In the genomic region with DNA sequence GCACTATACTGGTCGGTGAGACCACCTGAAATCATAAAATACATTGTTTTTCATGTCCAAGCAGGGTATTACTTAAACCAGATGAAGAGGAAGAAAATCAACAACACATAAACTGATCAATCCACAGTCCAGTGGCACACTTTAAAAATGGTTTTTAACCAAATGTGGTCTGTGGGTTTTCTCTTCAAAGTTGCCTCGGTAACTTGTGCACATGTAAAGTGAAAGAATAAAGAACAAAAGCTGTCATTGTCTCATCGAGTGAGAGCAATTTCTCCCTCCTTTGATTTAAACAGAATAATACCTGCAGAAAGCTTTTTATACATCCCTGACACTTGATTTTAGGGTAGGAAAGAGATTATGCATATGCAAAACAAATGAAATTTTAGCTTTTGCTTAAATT, we compare ENCODE assay signal across 14 cellular contexts. TPM values are rescaled to one million over a fixed set of nuclear protein-coding genes. Genes with fewer than 3 reads are reported as not detected.
DNase-seq lines count a peak whose midpoint lies in the region; ATAC-seq, FAIRE-seq and TF ChIP-seq lines count a peak whose summit lies in the region.
"Had no signal": no experiment of that assay in that cellular context is flagged by ENCODE, and none has a peak within 500 bp of the region (broad histone marks: within the 10 kb centered on the region; RNA-seq: fewer than 3 reads in every experiment).

No MANE protein-coding gene starts in this region.

- DNase-seq in BE2C (no peak), SK-N-MC (ENCODE audit: low read depth, low spot score) (no peak), trophoblast cell (no peak), omental fat pad (ENCODE audit: low spot score) (no peak), urothelium cell line (ENCODE audit: low spot score) (no peak), H9 (no peak)
- no peak for DNase-seq in activated CD4-positive, alpha-beta T cell treated with anti-CD3 and anti-CD28 coated beads for 36 hours
- DNase-seq: HFFc6; naive thymus-derived CD8-positive, alpha-beta T cell; stimulated activated CD4-positive, alpha-beta T cell treated with anti-CD3 and anti-CD28 coated beads, Interleukin-2, amount 100 ng/mL, for 24 hours had no signal

- TF ChIP-seq CTCF in BE2C (IDR thresholded peaks at IDR 0.05; ENCODE audit: low read depth, low read length) = no peak
- no peak for TF ChIP-seq CTCF in omental fat pad (IDR thresholded peaks at IDR 0.05)
- TF ChIP-seq CTCF in H9 (conservative IDR thresholded peaks at IDR 0.05) = no peak

- H3K4me3 Mint-ChIP-seq in H9 = no peak overlapping the region
- no peak overlapping the region for H3K4me3 Mint-ChIP-seq in activated CD4-positive, alpha-beta T cell treated with anti-CD3 and anti-CD28 coated beads for 36 hours
- H3K4me3 Mint-ChIP-seq: HFFc6; naive thymus-derived CD8-positive, alpha-beta T cell; stimulated activated naive CD8-positive, alpha-beta T cell treated with anti-CD3 and anti-CD28 coated beads, Interleukin-15, Interleukin-2, amounts not matched to agents 100 ng/mL and 50 ng/mL, for 24 hours had no signal

- H2BK12ac ChIP-seq in trophoblast cell (ENCODE audit: low read length) = no peak overlapping the region
- no peak overlapping the region for H2BK12ac ChIP-seq in H9 (ENCODE audit: insufficient read length, low read depth, low read length)

- POLR2A ChIA-PET in activated CD4-positive, alpha-beta T cell treated with anti-CD3 and anti-CD28 coated beads for 36 hours (lab: Charles Lee) = no interaction called here

- H3K23ac ChIP-seq in trophoblast cell (ENCODE audit: low read length) (no peak overlapping the region), H9 (ENCODE audit: insufficient read length, low read depth, low read length) (no peak overlapping the region)

- H4K12ac ChIP-seq in trophoblast cell (ENCODE audit: low read depth, low read length) = no peak overlapping the region

- H2BK20ac ChIP-seq in H9 (ENCODE audit: low read depth, low read length, poor library complexity, severe bottlenecking) = no peak overlapping the region

- FAIRE-seq in urothelium cell line (lab: Jason Lieb, UNC) = no peak
- FAIRE-seq: TTC549 had no signal

- H3K27me3 ChIP-seq in BE2C (no peaks in the 10 kb centered on the region), iPS-18a (ENCODE audit: control insufficient read depth, insufficient read depth, low read length) (peaks cover 15% of the 10 kb centered on the region), trophoblast cell (ENCODE audit: insufficient read depth, low read length) (no peaks in the 10 kb centered on the region), H9 (ENCODE audit: insufficient read depth, low read length) (no peaks in the 10 kb centered on the region)

- WGBS in trophoblast cell (ENCODE audit: extremely low coverage, insufficient coverage, insufficient read length) = no CpG with 5 or more reads among the region's 3 CpGs
- WGBS in H9 (ENCODE audit: extremely low coverage, insufficient read length, low lambda C conversion rate) = no CpG with 5 or more reads among the region's 3 CpGs

- H4K20me1 ChIP-seq in H9 (ENCODE audit: control insufficient read depth, insufficient read depth, insufficient read length) = no peaks in the 10 kb centered on the region

- H3K18ac ChIP-seq in trophoblast cell (ENCODE audit: low read length) (no peak overlapping the region), H9 (ENCODE audit: insufficient read length, low read depth, low read length) (no peak overlapping the region)

- H3K4ac ChIP-seq in trophoblast cell (ENCODE audit: low read depth, low read length) = no peak overlapping the region
- no peak overlapping the region for H3K4ac ChIP-seq in H9 (ENCODE audit: low read depth, low read length)

- H3K4me3 ChIP-seq in BE2C (ENCODE audit: low read depth, low read length) = peak overlapping the region; percentile 70
- peak overlapping the region; percentile 93 for H3K4me3 ChIP-seq in SK-N-MC
- H3K4me3 ChIP-seq in iPS-18a (ENCODE audit: low read length) = peak overlapping the region; percentile 51
- no peak overlapping the region for H3K4me3 ChIP-seq in trophoblast cell (ENCODE audit: low read depth, low read length)

- H3K4me1 ChIP-seq in BE2C (peaks cover 8% of the 10 kb centered on the region), iPS-18a (ENCODE audit: control insufficient read depth, low read depth, low read length) (peaks cover 37% of the 10 kb centered on the region), trophoblast cell (ENCODE audit: control insufficient read depth in 1 of 2, insufficient read depth in 2 of 2, low read length in 2 of 2) (no peaks in the 10 kb centered on the region), H9 (ENCODE audit: insufficient read depth, low read length) (0 out of 2 replicates have a peak, but pooled peaks cover 4% of the 10 kb centered on the region)

- H4K91ac ChIP-seq in trophoblast cell (ENCODE audit: low read depth, low read length) (no peak overlapping the region), H9 (ENCODE audit: insufficient read length, low read depth, low read length) (no peak overlapping the region)

- H3K27ac ChIP-seq in SK-N-MC (no peak overlapping the region), iPS-18a (ENCODE audit: low read length) (no peak overlapping the region), trophoblast cell (ENCODE audit: low read depth, low read length) (no peak overlapping the region), H9 (ENCODE audit: insufficient read length, low read depth, low read length) (no peak overlapping the region)

- intact Hi-C loops in activated CD4-positive, alpha-beta T cell treated with anti-CD3 and anti-CD28 coated beads for 36 hours (cut with DNase I, micrococcal nuclease) = no loop called here

- no peak overlapping the region for H2AK5ac ChIP-seq in trophoblast cell (ENCODE audit: low read length)
- no peak overlapping the region for H2AK5ac ChIP-seq in H9 (ENCODE audit: insufficient read length, low read length)

- ATAC-seq in omental fat pad (ENCODE audit: low FRiP score) = no peak
- no peak for ATAC-seq in activated CD4-positive, alpha-beta T cell treated with anti-CD3 and anti-CD28 coated beads for 36 hours
- ATAC-seq: naive thymus-derived CD8-positive, alpha-beta T cell had no signal

- H3K4me1 Mint-ChIP-seq in H9 = peaks cover 47 to 48% of the 10 kb centered on the region in 2 experiments
- no peaks in the 10 kb centered on the region for H3K4me1 Mint-ChIP-seq in activated CD4-positive, alpha-beta T cell treated with anti-CD3 and anti-CD28 coated beads for 36 hours
- H3K4me1 Mint-ChIP-seq: naive thymus-derived CD8-positive, alpha-beta T cell had no signal

- H3K27ac Mint-ChIP-seq in H9 = no peak overlapping the region
- no peak overlapping the region for H3K27ac Mint-ChIP-seq in activated CD4-positive, alpha-beta T cell treated with anti-CD3 and anti-CD28 coated beads for 36 hours
- H3K27ac Mint-ChIP-seq: HFFc6; naive thymus-derived CD8-positive, alpha-beta T cell; stimulated activated naive CD8-positive, alpha-beta T cell treated with anti-CD3 and anti-CD28 coated beads, Interleukin-15, Interleukin-2, amounts not matched to agents 100 ng/mL and 50 ng/mL, for 24 hours had no signal

- H3K14ac ChIP-seq in trophoblast cell (ENCODE audit: low read length) (no peak overlapping the region), H9 (ENCODE audit: insufficient read depth, low read length) (no peak overlapping the region)

- H3K9me3 ChIP-seq in BE2C (no peaks in the 10 kb centered on the region), SK-N-MC (ENCODE audit: low read depth, low read length) (no peaks in the 10 kb centered on the region), iPS-18a (ENCODE audit: control insufficient read depth, low read depth, low read length) (no peaks in the 10 kb centered on the region), trophoblast cell (ENCODE audit: insufficient read depth, low read depth, low read length) (no peaks in the 10 kb centered on the region), H9 (ENCODE audit: control insufficient read depth, low read depth, low read length) (no peaks in the 10 kb centered on the region)

- H2BK120ac ChIP-seq in trophoblast cell (ENCODE audit: insufficient read depth, low read length, poor library complexity) (no peak overlapping the region), H9 (ENCODE audit: low read depth, low read length, poor library complexity, severe bottlenecking) (no peak overlapping the region)

- H2BK5ac ChIP-seq in trophoblast cell (ENCODE audit: low read depth, low read length, poor library complexity) (no peak overlapping the region), H9 (ENCODE audit: insufficient read length, low read length) (no peak overlapping the region)

- H3K27me3 Mint-ChIP-seq in H9 (ENCODE audit: low read depth) = no peaks in the 10 kb centered on the region; the same call in 1 of the 2 replicates
- no peaks in the 10 kb centered on the region for H3K27me3 Mint-ChIP-seq in activated CD4-positive, alpha-beta T cell treated with anti-CD3 and anti-CD28 coated beads for 36 hours
- H3K27me3 Mint-ChIP-seq: naive thymus-derived CD8-positive, alpha-beta T cell; stimulated activated naive CD8-positive, alpha-beta T cell treated with anti-CD3 and anti-CD28 coated beads, Interleukin-15, Interleukin-2, amounts not matched to agents 100 ng/mL and 50 ng/mL, for 24 hours had no signal

- CTCF ChIA-PET in activated CD4-positive, alpha-beta T cell treated with anti-CD3 and anti-CD28 coated beads for 36 hours (lab: Charles Lee) = no interaction called here

- no peaks in the 10 kb centered on the region for H3K36me3 Mint-ChIP-seq in H9 (ENCODE audit: insufficient read depth in 1 of 3, low read depth in 3 of 3)
- H3K36me3 Mint-ChIP-seq in activated CD4-positive, alpha-beta T cell treated with anti-CD3 and anti-CD28 coated beads for 36 hours (ENCODE audit: low read depth) = no peaks in the 10 kb centered on the region
- H3K36me3 Mint-ChIP-seq: naive thymus-derived CD8-positive, alpha-beta T cell had no signal

- no peak overlapping the region for H4K5ac ChIP-seq in H9 (ENCODE audit: insufficient read length, low read depth, low read length)

- H4K8ac ChIP-seq in trophoblast cell (ENCODE audit: low read depth, low read length) = no peak overlapping the region
- H4K8ac ChIP-seq in H9 (replicated peaks; ENCODE audit: insufficient read length, low read depth, low read length) = no peak overlapping the region

- H3K23me2 ChIP-seq in H9 (ENCODE audit: insufficient read length, low read depth, low read length, poor library complexity, severe bottlenecking) = peaks cover 4% of the 10 kb centered on the region

- H3K9ac ChIP-seq in SK-N-MC (ENCODE audit: insufficient read length) (peak overlapping the region; percentile 62), iPS-18a (ENCODE audit: low read length) (peak overlapping the region; percentile 10), trophoblast cell (ENCODE audit: low read length) (no peak overlapping the region), H9 (ENCODE audit: extremely low read depth, insufficient read length, low read length) (no peak overlapping the region)

- no peak overlapping the region for H3K56ac ChIP-seq in H9 (ENCODE audit: insufficient read length, low read depth, low read length)

- H3T11ph ChIP-seq in H9 (ENCODE audit: low read length) = no peak overlapping the region

- no peaks in the 10 kb centered on the region; a peak in 1 of 5 replicates for H3K9me3 Mint-ChIP-seq in H9
- H3K9me3 Mint-ChIP-seq in activated CD4-positive, alpha-beta T cell treated with anti-CD3 and anti-CD28 coated beads for 36 hours (ENCODE audit: low read depth) = peaks cover 2% of the 10 kb centered on the region
- H3K9me3 Mint-ChIP-seq: HFFc6; stimulated activated naive CD8-positive, alpha-beta T cell treated with anti-CD3 and anti-CD28 coated beads, Interleukin-15, Interleukin-2, amounts not matched to agents 100 ng/mL and 50 ng/mL, for 24 hours had no signal

- H3K4me2 ChIP-seq in trophoblast cell (ENCODE audit: low read length) = peak overlapping the region; percentile 10
- no peak overlapping the region for H3K4me2 ChIP-seq in H9 (ENCODE audit: insufficient read depth, insufficient read length, low read length)

- no peak overlapping the region for H2BK15ac ChIP-seq in H9 (ENCODE audit: low read depth, low read length)

- H3K36me3 ChIP-seq in BE2C (no peaks in the 10 kb centered on the region), SK-N-MC (ENCODE audit: insufficient read depth, low read length) (peaks cover 3% of the 10 kb centered on the region; the same call in 1 of the 2 replicates), iPS-18a (ENCODE audit: control insufficient read depth, low read depth, low read length) (no peaks in the 10 kb centered on the region), trophoblast cell (ENCODE audit: control insufficient read depth in 1 of 2, insufficient read depth in 2 of 2, low read length in 2 of 2) (no peaks in the 10 kb centered on the region)

- H3K79me1 ChIP-seq in trophoblast cell (ENCODE audit: low read length) (no peaks in the 10 kb centered on the region), H9 (ENCODE audit: insufficient read depth, low read depth, low read length, poor library complexity, severe bottlenecking) (no peaks in the 10 kb centered on the region)

- H2AFZ ChIP-seq in trophoblast cell (ENCODE audit: insufficient read depth, low read length, poor library complexity) (no peak overlapping the region), H9 (ENCODE audit: low read length) (no peak overlapping the region)

- H3K79me2 ChIP-seq in trophoblast cell (ENCODE audit: control insufficient read depth, insufficient read depth, low read length, poor library complexity) = no peaks in the 10 kb centered on the region
- no peaks in the 10 kb centered on the region for H3K79me2 ChIP-seq in H9 (ENCODE audit: insufficient read depth, low read length)

RNA-seq across cellular contexts. Expression of gene FLRT3, which starts 3.7 kb away (rescaled TPM):
- polyA plus RNA-seq in BE2C (2012; ENCODE audit: insufficient read depth, insufficient read length, low read depth) = 6.5 TPM
- polyA plus RNA-seq in trophoblast cell (2013) = 4.8 and 5.1 TPM in 2 replicates
- total RNA-seq in omental fat pad = 10 to 100 TPM in 3 of 4 donors, under 1 TPM in 1; 0.63 to 48.3 (median 17.1) TPM
- 2.1 TPM in 2 replicates for total RNA-seq in H9 (2021)
- total RNA-seq in activated CD4-positive, alpha-beta T cell treated with anti-CD3 and anti-CD28 coated beads for 36 hours = not detected
- total RNA-seq: A673; HFFc6; naive thymus-derived CD8-positive, alpha-beta T cell had no signal
- polyA plus RNA-seq: naive thymus-derived CD8-positive, alpha-beta T cell had no signal

Comparison
In these comparisons a context has a peak if more than half of its experiments do, and no peak if none do; other contexts are left out.
1. H3K9ac ChIP-seq: peak in SK-N-MC (single experiment) and iPS-18a (single experiment); none in trophoblast cell (single experiment) and H9 (single experiment).